ENCODE assay signal across 26 cellular contexts in genomic region chr20:33541797-33542196, GRCh38.
"Had no signal": no experiment of that assay in that cellular context is flagged by ENCODE, and none has a peak within 500 bp of the region (broad histone marks: within the 10 kb centered on the region; RNA-seq: fewer than 3 reads in every experiment).

No MANE protein-coding gene starts in this region.

- H3K4me3 ChIP-seq: neural progenitor cell, ovary, psoas muscle, skin epidermis, suprapubic skin, testis, tibial artery, transverse colon, upper lobe of right lung, uterus had no signal

- H3K9ac ChIP-seq: neural progenitor cell, parathyroid adenoma had no signal

- H3K27me3 ChIP-seq: neural progenitor cell, ovary, suprapubic skin, testis, tibial artery, transverse colon, upper lobe of right lung, uterus had no signal

- H3K27ac ChIP-seq: neural progenitor cell, ovary, parathyroid adenoma, psoas muscle, skin epidermis, suprapubic skin, testis, tibial artery, transverse colon, upper lobe of right lung, uterus had no signal

- H3K9me3 ChIP-seq: ovary, psoas muscle, suprapubic skin, testis, tibial artery, transverse colon, upper lobe of right lung, uterus had no signal

- H3K4me2 ChIP-seq: neural progenitor cell had no signal

- ATAC-seq: naive thymus-derived CD4-positive, alpha-beta T cell; natural killer cell; psoas muscle; right cardiac atrium; sciatic nerve; stimulated activated memory B cell treated with anti-CD40 and anti-IgM and Interleukin-4, amounts not matched to agents 10 μg/mL and 1 μg/mL and 100 μg/mL, for 72 hours; stimulated activated naive CD8-positive, alpha-beta T cell treated with anti-CD3 and anti-CD28 coated beads, Interleukin-15, amount 100 ng/mL, for 72 hours; stimulated activated naive CD8-positive, alpha-beta T cell treated with anti-CD3 and anti-CD28 coated beads, Interleukin-15, Interleukin-2, amounts not matched to agents 100 U/mL and 50 U/mL, for 24 hours; upper lobe of right lung had no signal

- DNase-seq: naive thymus-derived CD4-positive, alpha-beta T cell; natural killer cell; occipital lobe; ovary; posterior cingulate gyrus; psoas muscle; right cardiac atrium; stimulated activated CD4-positive, alpha-beta T cell treated with anti-CD3 and anti-CD28 coated beads, Interleukin-1b, Interleukin-23, amount 100 ng/mL, for 48 hours; stimulated activated CD4-positive, alpha-beta T cell treated with anti-CD3 and anti-CD28 coated beads, Interleukin-4, amount 100 ng/mL, for 1 hour; stimulated activated CD4-positive, alpha-beta T cell treated with anti-CD3 and anti-CD28 coated beads, Interleukin-4, amount 100 ng/mL, for 4 hours; stimulated activated CD8-positive, alpha-beta memory T cell treated with anti-CD3 and anti-CD28 coated beads, Interleukin-4, amount 100 ng/mL, for 48 hours; stimulated activated naive CD4-positive, alpha-beta T cell; stimulated activated naive CD8-positive, alpha-beta T cell treated with anti-CD3 and anti-CD28 coated beads, Interleukin-15, amount 100 ng/mL, for 72 hours; stimulated activated naive CD8-positive, alpha-beta T cell treated with anti-CD3 and anti-CD28 coated beads, Interleukin-15, Interleukin-2, amounts not matched to agents 100 U/mL and 50 U/mL, for 24 hours; substantia nigra; testis; tibial artery; transverse colon; upper lobe of right lung; uterus had no signal

- H2AFZ ChIP-seq: neural progenitor cell, parathyroid adenoma had no signal

- H3K4me1 ChIP-seq: neural progenitor cell, testis had no signal

- H3K36me3 ChIP-seq: neural progenitor cell, ovary, suprapubic skin, tibial artery, transverse colon, upper lobe of right lung, uterus had no signal
